ENCODE assay signal across 1 cellular context in the genomic region with DNA sequence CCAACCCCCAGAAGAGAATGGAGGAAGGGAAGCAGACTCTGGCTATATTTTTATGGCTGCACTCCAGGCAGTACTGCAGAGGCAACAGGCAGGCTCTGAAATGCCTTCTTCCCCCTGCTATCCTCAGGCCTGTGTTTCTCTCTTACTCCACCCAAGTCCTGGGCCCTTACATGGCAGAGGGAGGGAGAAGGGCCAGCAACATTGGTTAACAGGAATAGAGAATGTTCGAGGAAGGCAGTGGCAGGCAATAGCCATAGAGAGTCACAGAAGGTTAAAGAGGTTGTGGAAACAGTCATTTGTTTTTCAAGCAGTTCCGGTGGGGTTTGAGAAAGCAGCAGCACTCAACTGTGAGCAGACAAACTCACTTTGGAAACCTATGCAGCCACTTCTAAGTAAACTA.
TF ChIP-seq lines count a peak whose summit lies in the region.

No MANE protein-coding gene starts in this region.

TF ChIP-seq in H1, 55 proteins besides CTCF, POLR2A, EP300 and RAD21:
- TF ChIP-seq, protein P1, sequence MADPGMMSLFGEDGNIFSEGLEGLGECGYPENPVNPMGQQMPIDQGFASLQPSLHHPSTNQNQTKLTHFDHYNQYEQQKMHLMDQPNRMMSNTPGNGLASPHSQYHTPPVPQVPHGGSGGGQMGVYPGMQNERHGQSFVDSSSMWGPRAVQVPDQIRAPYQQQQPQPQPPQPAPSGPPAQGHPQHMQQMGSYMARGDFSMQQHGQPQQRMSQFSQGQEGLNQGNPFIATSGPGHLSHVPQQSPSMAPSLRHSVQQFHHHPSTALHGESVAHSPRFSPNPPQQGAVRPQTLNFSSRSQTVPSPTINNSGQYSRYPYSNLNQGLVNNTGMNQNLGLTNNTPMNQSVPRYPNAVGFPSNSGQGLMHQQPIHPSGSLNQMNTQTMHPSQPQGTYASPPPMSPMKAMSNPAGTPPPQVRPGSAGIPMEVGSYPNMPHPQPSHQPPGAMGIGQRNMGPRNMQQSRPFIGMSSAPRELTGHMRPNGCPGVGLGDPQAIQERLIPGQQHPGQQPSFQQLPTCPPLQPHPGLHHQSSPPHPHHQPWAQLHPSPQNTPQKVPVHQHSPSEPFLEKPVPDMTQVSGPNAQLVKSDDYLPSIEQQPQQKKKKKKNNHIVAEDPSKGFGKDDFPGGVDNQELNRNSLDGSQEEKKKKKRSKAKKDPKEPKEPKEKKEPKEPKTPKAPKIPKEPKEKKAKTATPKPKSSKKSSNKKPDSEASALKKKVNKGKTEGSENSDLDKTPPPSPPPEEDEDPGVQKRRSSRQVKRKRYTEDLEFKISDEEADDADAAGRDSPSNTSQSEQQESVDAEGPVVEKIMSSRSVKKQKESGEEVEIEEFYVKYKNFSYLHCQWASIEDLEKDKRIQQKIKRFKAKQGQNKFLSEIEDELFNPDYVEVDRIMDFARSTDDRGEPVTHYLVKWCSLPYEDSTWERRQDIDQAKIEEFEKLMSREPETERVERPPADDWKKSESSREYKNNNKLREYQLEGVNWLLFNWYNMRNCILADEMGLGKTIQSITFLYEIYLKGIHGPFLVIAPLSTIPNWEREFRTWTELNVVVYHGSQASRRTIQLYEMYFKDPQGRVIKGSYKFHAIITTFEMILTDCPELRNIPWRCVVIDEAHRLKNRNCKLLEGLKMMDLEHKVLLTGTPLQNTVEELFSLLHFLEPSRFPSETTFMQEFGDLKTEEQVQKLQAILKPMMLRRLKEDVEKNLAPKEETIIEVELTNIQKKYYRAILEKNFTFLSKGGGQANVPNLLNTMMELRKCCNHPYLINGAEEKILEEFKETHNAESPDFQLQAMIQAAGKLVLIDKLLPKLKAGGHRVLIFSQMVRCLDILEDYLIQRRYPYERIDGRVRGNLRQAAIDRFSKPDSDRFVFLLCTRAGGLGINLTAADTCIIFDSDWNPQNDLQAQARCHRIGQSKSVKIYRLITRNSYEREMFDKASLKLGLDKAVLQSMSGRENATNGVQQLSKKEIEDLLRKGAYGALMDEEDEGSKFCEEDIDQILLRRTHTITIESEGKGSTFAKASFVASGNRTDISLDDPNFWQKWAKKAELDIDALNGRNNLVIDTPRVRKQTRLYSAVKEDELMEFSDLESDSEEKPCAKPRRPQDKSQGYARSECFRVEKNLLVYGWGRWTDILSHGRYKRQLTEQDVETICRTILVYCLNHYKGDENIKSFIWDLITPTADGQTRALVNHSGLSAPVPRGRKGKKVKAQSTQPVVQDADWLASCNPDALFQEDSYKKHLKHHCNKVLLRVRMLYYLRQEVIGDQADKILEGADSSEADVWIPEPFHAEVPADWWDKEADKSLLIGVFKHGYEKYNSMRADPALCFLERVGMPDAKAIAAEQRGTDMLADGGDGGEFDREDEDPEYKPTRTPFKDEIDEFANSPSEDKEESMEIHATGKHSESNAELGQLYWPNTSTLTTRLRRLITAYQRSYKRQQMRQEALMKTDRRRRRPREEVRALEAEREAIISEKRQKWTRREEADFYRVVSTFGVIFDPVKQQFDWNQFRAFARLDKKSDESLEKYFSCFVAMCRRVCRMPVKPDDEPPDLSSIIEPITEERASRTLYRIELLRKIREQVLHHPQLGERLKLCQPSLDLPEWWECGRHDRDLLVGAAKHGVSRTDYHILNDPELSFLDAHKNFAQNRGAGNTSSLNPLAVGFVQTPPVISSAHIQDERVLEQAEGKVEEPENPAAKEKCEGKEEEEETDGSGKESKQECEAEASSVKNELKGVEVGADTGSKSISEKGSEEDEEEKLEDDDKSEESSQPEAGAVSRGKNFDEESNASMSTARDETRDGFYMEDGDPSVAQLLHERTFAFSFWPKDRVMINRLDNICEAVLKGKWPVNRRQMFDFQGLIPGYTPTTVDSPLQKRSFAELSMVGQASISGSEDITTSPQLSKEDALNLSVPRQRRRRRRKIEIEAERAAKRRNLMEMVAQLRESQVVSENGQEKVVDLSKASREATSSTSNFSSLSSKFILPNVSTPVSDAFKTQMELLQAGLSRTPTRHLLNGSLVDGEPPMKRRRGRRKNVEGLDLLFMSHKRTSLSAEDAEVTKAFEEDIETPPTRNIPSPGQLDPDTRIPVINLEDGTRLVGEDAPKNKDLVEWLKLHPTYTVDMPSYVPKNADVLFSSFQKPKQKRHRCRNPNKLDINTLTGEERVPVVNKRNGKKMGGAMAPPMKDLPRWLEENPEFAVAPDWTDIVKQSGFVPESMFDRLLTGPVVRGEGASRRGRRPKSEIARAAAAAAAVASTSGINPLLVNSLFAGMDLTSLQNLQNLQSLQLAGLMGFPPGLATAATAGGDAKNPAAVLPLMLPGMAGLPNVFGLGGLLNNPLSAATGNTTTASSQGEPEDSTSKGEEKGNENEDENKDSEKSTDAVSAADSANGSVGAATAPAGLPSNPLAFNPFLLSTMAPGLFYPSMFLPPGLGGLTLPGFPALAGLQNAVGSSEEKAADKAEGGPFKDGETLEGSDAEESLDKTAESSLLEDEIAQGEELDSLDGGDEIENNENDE (IDR thresholded peaks at IDR 0.05; ENCODE audit: insufficient replicate concordance, low read length) = no peak
- no peak for TF ChIP-seq CTBP2 (IDR thresholded peaks at IDR 0.05; ENCODE audit: borderline replicate concordance, insufficient read depth, insufficient read length, low read length)
- TF ChIP-seq JUN (IDR thresholded peaks at IDR 0.05; ENCODE audit: low read depth, low read length) = no peak
- TF ChIP-seq ASH2L (IDR thresholded peaks at IDR 0.05; ENCODE audit: low read length) = no peak
- no peak for TF ChIP-seq BCL11A (IDR thresholded peaks at IDR 0.05; ENCODE audit: low read depth in 2 of 2, low read length in 2 of 2)
- no peak for TF ChIP-seq BACH1 (IDR thresholded peaks at IDR 0.05; ENCODE audit: low read length)
- no peak for TF ChIP-seq NRF1 (IDR thresholded peaks at IDR 0.05; ENCODE audit: low read depth, low read length)
- TF ChIP-seq, protein P2, sequence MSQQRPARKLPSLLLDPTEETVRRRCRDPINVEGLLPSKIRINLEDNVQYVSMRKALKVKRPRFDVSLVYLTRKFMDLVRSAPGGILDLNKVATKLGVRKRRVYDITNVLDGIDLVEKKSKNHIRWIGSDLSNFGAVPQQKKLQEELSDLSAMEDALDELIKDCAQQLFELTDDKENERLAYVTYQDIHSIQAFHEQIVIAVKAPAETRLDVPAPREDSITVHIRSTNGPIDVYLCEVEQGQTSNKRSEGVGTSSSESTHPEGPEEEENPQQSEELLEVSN (IDR thresholded peaks at IDR 0.05) = no peak
- no peak for TF ChIP-seq CBX8 (IDR thresholded peaks at IDR 0.05; ENCODE audit: borderline replicate concordance, low read depth, low read length)
- TF ChIP-seq, protein P3, sequence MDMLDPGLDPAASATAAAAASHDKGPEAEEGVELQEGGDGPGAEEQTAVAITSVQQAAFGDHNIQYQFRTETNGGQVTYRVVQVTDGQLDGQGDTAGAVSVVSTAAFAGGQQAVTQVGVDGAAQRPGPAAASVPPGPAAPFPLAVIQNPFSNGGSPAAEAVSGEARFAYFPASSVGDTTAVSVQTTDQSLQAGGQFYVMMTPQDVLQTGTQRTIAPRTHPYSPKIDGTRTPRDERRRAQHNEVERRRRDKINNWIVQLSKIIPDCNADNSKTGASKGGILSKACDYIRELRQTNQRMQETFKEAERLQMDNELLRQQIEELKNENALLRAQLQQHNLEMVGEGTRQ (IDR thresholded peaks at IDR 0.05; ENCODE audit: low read length) = no peak
- TF ChIP-seq RBBP5 (IDR thresholded peaks at IDR 0.05; ENCODE audit: borderline replicate concordance, low read depth, low read length) = no peak
- TF ChIP-seq TAF1 (IDR thresholded peaks at IDR 0.05; ENCODE audit: low read depth, low read length) = no peak
- TF ChIP-seq SIN3A (conservative IDR thresholded peaks at IDR 0.05 in 1 of 2, IDR thresholded peaks at IDR 0.05 in 1 of 2; ENCODE audit: low read depth in 1 of 2, low read length in 2 of 2) = no peak
